8 cellular contexts compared by ENCODE assay signal in genomic region chr6:41602864-41603608, GRCh38. TPM values are rescaled to one million over a fixed set of nuclear protein-coding genes. Genes with fewer than 3 reads are reported as not detected.
A peak's percentile ranks its signal among the peaks of the same experiment; 100 is the strongest.
DNase-seq lines count a peak whose midpoint lies in the region; ATAC-seq, FAIRE-seq and TF ChIP-seq lines count a peak whose summit lies in the region.

No MANE protein-coding gene starts in this region.

- no peaks in the 10 kb centered on the region for H3K36me3 ChIP-seq in neural cell (ENCODE audit: insufficient read depth, low read length)

- no peaks in the 10 kb centered on the region for H3K27me3 Mint-ChIP-seq in activated T-cell treated with anti-CD3 and anti-CD28 coated beads, Interleukin-2, amount 50 U/mL, for 72 hours (ENCODE audit: low read depth)

- H3K4me3 ChIP-seq in fibroblast of villous mesenchyme (ENCODE audit: low read depth, low read length) (no peak overlapping the region), neural cell (ENCODE audit: low read length) (no peak overlapping the region)

- peak; percentile 82 to 84 for ATAC-seq in activated T-cell treated with anti-CD3 and anti-CD28 coated beads, Interleukin-2, amount 50 U/mL, for 72 hours (replicated peaks in 1 of 2)
- no peak for ATAC-seq in GM18861 (IDR thresholded peaks at IDR 0.05; ENCODE audit: unreplicated experiment)

- H3K27ac Mint-ChIP-seq in activated T-cell treated with anti-CD3 and anti-CD28 coated beads, Interleukin-2, amount 50 U/mL, for 72 hours, result no peak overlapping the region

- in situ Hi-C loops in GM13977 (cut with MboI; ENCODE audit: low pct_unique_long_range_greater_than_20kb, low sequenced_read_pairs, unreplicated experiment), result no loop called here

- TF ChIP-seq EP300 in neural cell (conservative IDR thresholded peaks at IDR 0.05; ENCODE audit: poor library complexity, severe bottlenecking), result peak; percentile 21

- no peaks in the 10 kb centered on the region for H3K27me3 ChIP-seq in neural cell (ENCODE audit: insufficient read depth, low read depth, low read length)

- H3K27ac ChIP-seq in neural cell (ENCODE audit: low read length), result peak overlapping the region; percentile 28

- H4K20me1 ChIP-seq in neural cell (ENCODE audit: insufficient read depth), result no peaks in the 10 kb centered on the region

- no peaks in the 10 kb centered on the region for H3K9me3 ChIP-seq in neural cell (ENCODE audit: low read length)

- peak overlapping the region; percentile 17 for H3K9ac ChIP-seq in neural cell (ENCODE audit: low read length)

- H3K79me2 ChIP-seq in neural cell (replicated peaks; ENCODE audit: insufficient read depth, low read length), result no peaks in the 10 kb centered on the region

- peak; percentile 83 for TF ChIP-seq RAD21 in neural cell (conservative IDR thresholded peaks at IDR 0.05)

- no peaks in the 10 kb centered on the region for H3K9me2 ChIP-seq in neural cell (ENCODE audit: insufficient read depth, low read length)

- DNase-seq in GM13977 (ENCODE audit: low spot score), result peak; percentile 90
- peak; percentile 70 for DNase-seq in LHCN-M2 (ENCODE audit: low read depth)
- peak; percentile 54 for DNase-seq in RCC 7860 (ENCODE audit: low spot score)
- peak; percentile 79 to 80 for DNase-seq in activated T-cell treated with anti-CD3 and anti-CD28 coated beads, Interleukin-2, amount 50 U/mL, for 72 hours
- peak; percentile 85 for DNase-seq in fibroblast of villous mesenchyme (ENCODE audit: low read depth)
- DNase-seq in stimulated activated naive CD4-positive, alpha-beta T cell (lab: John Stamatoyannopoulos, UW), result peak; percentile 33 to 76 (median 60)

- no peaks in the 10 kb centered on the region for H3K9me3 Mint-ChIP-seq in activated T-cell treated with anti-CD3 and anti-CD28 coated beads, Interleukin-2, amount 50 U/mL, for 72 hours

- H3K4me2 ChIP-seq in neural cell (ENCODE audit: low read length), result no peak overlapping the region

- no peak for FAIRE-seq in RCC 7860 (lab: Jason Lieb, UNC)

- TF ChIP-seq CTCF in GM13977 (IDR thresholded peaks at IDR 0.05; ENCODE audit: extremely low read depth, insufficient read depth, missing control alignments) (peak; percentile 91), fibroblast of villous mesenchyme (IDR thresholded peaks at IDR 0.05; ENCODE audit: insufficient read depth, low read depth, low read length) (peak; percentile 92), neural cell (IDR thresholded peaks at IDR 0.05; ENCODE audit: poor library complexity, severe bottlenecking) (peak; percentile 88)

- peaks cover 3% of the 10 kb centered on the region for H3F3A ChIP-seq in neural cell (ENCODE audit: insufficient read depth, low read length, poor library complexity, severe bottlenecking)

- H3K4me1 Mint-ChIP-seq in activated T-cell treated with anti-CD3 and anti-CD28 coated beads, Interleukin-2, amount 50 U/mL, for 72 hours (ENCODE audit: low read depth), result peaks cover 8% of the 10 kb centered on the region

- H3K36me3 Mint-ChIP-seq in activated T-cell treated with anti-CD3 and anti-CD28 coated beads, Interleukin-2, amount 50 U/mL, for 72 hours (ENCODE audit: insufficient read depth in 2 of 2), result no peaks in the 10 kb centered on the region

- no peak overlapping the region for H2AFZ ChIP-seq in neural cell (ENCODE audit: low read depth, low read length)

- H3K4me3 Mint-ChIP-seq in activated T-cell treated with anti-CD3 and anti-CD28 coated beads, Interleukin-2, amount 50 U/mL, for 72 hours, result peak overlapping the region in 1 of 2 donors; percentile 25

TF ChIP-seq in neural cell, 6 proteins besides CTCF, POLR2A, EP300 and RAD21:
- no peak for TF ChIP-seq REST (IDR thresholded peaks at IDR 0.05; ENCODE audit: borderline replicate concordance)
- no peak for TF ChIP-seq EZH2 (IDR thresholded peaks at IDR 0.05; ENCODE audit: borderline replicate concordance, insufficient read depth, low read length, poor library complexity, severe bottlenecking)
- no peak for TF ChIP-seq TAF1 (IDR thresholded peaks at IDR 0.05; ENCODE audit: low read depth)
- peak; percentile 93 for TF ChIP-seq SMC3 (conservative IDR thresholded peaks at IDR 0.05; ENCODE audit: poor library complexity)
- peak; percentile 39 for TF ChIP-seq POLR2AphosphoS5 (IDR thresholded peaks at IDR 0.05)
- TF ChIP-seq MXI1 (conservative IDR thresholded peaks at IDR 0.05; ENCODE audit: poor library complexity, severe bottlenecking), result peak; percentile 37

RNA-seq across cellular contexts. Expression of gene MDFI, which starts 35.2 kb away (rescaled TPM):
- total RNA-seq in LHCN-M2 (2014; rRNA removed) (0.23 TPM in 1 of 2 replicates, not detected in the other), fibroblast of villous mesenchyme (not detected in 2 replicates)
- polyA plus RNA-seq in LHCN-M2 (2012), result not detected
- not detected for total RNA-seq in activated T-cell treated with anti-CD3 and anti-CD28 coated beads, Interleukin-2, amount 50 U/mL, for 72 hours
- 42.5 and 42.8 TPM in 2 replicates for polyA plus RNA-seq in neural cell
- 12.7 and 17.5 TPM in 2 replicates for polyA minus RNA-seq in neural cell

RNA-seq across cellular contexts. Expression of gene FOXP4, which starts 56.9 kb away (rescaled TPM):
- total RNA-seq in LHCN-M2 (2014; rRNA removed), result 4.2 and 4.6 TPM in 2 replicates
- 9.0 TPM for polyA plus RNA-seq in LHCN-M2 (2012)
- 10 to 100 TPM; 25.9 to 27.7 TPM for total RNA-seq in activated T-cell treated with anti-CD3 and anti-CD28 coated beads, Interleukin-2, amount 50 U/mL, for 72 hours
- 2.2 and 4.5 TPM in 2 replicates for total RNA-seq in fibroblast of villous mesenchyme
- 7.1 and 9.7 TPM in 2 replicates for polyA plus RNA-seq in neural cell
- polyA minus RNA-seq in neural cell, result 25.9 and 31.2 TPM in 2 replicates
